ENCODE assay signal across 19 cellular contexts in genomic region chrX:6917666-6918065, GRCh38.
"Had no signal": no experiment of that assay in that cellular context is flagged by ENCODE, and none has a peak within 500 bp of the region (broad histone marks: within the 10 kb centered on the region; RNA-seq: fewer than 3 reads in every experiment).

No MANE protein-coding gene starts in this region.

- H3K36me3 Mint-ChIP-seq: activated naive CD8-positive, alpha-beta T cell; naive thymus-derived CD4-positive, alpha-beta T cell had no signal

- H3K4me1 Mint-ChIP-seq: stimulated activated naive CD8-positive, alpha-beta T cell treated with anti-CD3 and anti-CD28 coated beads, Interleukin-15, amount 100 ng/mL, for 72 hours had no signal

- H3K9me3 ChIP-seq: body of pancreas, esophagus squamous epithelium, heart right ventricle, neutrophil, suprapubic skin had no signal

- DNase-seq: activated CD4-positive, alpha-beta T cell treated with anti-CD3 and anti-CD28 coated beads for 1 hour; amygdala; body of pancreas; effector memory CD8-positive, alpha-beta T cell; esophagus squamous epithelium; heart right ventricle; mesenchymal stem cell; naive thymus-derived CD4-positive, alpha-beta T cell; stimulated activated CD4-positive, alpha-beta T cell treated with anti-CD3 and anti-CD28 coated beads, Interleukin-4, amount 100 ng/mL, for 1 hour; stimulated activated naive CD8-positive, alpha-beta T cell treated with anti-CD3 and anti-CD28 coated beads, Interleukin-15, amount 100 ng/mL, for 72 hours; trophoblast cell had no signal

- H3K4me3 Mint-ChIP-seq: activated naive CD8-positive, alpha-beta T cell; effector memory CD8-positive, alpha-beta T cell; naive thymus-derived CD4-positive, alpha-beta T cell; stimulated activated naive CD8-positive, alpha-beta T cell treated with anti-CD3 and anti-CD28 coated beads, Interleukin-15, amount 100 ng/mL, for 72 hours; T-helper 1 cell treated with Interleukin-12 subunit alpha and Interleukin-12 subunit beta and Interleukin-4 antibody, amounts not matched to agents 30 μg/mL and 1 μg/mL, for 36 hours had no signal

- H3K27ac ChIP-seq: body of pancreas, esophagus squamous epithelium, heart right ventricle, neutrophil, parathyroid adenoma, suprapubic skin, VCaP had no signal

- H3K27ac Mint-ChIP-seq: activated naive CD8-positive, alpha-beta T cell; effector memory CD8-positive, alpha-beta T cell; naive thymus-derived CD4-positive, alpha-beta T cell; stimulated activated naive CD8-positive, alpha-beta T cell treated with anti-CD3 and anti-CD28 coated beads, Interleukin-15, amount 100 ng/mL, for 72 hours; T-helper 1 cell treated with Interleukin-12 subunit alpha and Interleukin-12 subunit beta and Interleukin-4 antibody, amounts not matched to agents 30 μg/mL and 1 μg/mL, for 36 hours had no signal

- H3K27me3 ChIP-seq: body of pancreas, esophagus squamous epithelium, heart right ventricle, neutrophil, suprapubic skin had no signal

- H3K4me1 ChIP-seq: body of pancreas, esophagus squamous epithelium, heart right ventricle, parathyroid adenoma, suprapubic skin had no signal

- H3K4me3 ChIP-seq: body of pancreas, esophagus squamous epithelium, heart right ventricle, smooth muscle cell, suprapubic skin had no signal

- H3K9me3 Mint-ChIP-seq: effector memory CD8-positive, alpha-beta T cell; naive thymus-derived CD4-positive, alpha-beta T cell; stimulated activated naive CD8-positive, alpha-beta T cell treated with anti-CD3 and anti-CD28 coated beads, Interleukin-15, amount 100 ng/mL, for 72 hours; T-helper 1 cell treated with Interleukin-12 subunit alpha and Interleukin-12 subunit beta and Interleukin-4 antibody, amounts not matched to agents 30 μg/mL and 1 μg/mL, for 36 hours had no signal

- H3K36me3 ChIP-seq: esophagus squamous epithelium, heart right ventricle, neutrophil, suprapubic skin had no signal

- H3K27me3 Mint-ChIP-seq: activated naive CD8-positive, alpha-beta T cell; effector memory CD8-positive, alpha-beta T cell; naive thymus-derived CD4-positive, alpha-beta T cell; stimulated activated naive CD8-positive, alpha-beta T cell treated with anti-CD3 and anti-CD28 coated beads, Interleukin-15, amount 100 ng/mL, for 72 hours had no signal

- ATAC-seq: body of pancreas; effector memory CD8-positive, alpha-beta T cell; heart right ventricle; naive thymus-derived CD4-positive, alpha-beta T cell; sciatic nerve; stimulated activated naive CD8-positive, alpha-beta T cell treated with anti-CD3 and anti-CD28 coated beads, Interleukin-15, amount 100 ng/mL, for 72 hours had no signal
